In genomic region chr21:44133708-44134057, GRCh38 we compare ENCODE assay signal across 7 cellular contexts. TPM values are rescaled to one million over a fixed set of nuclear protein-coding genes. Genes with fewer than 3 reads are reported as not detected.
DNase-seq lines count a peak whose midpoint lies in the region; ATAC-seq, FAIRE-seq and TF ChIP-seq lines count a peak whose summit lies in the region.
"Not testable (repeated sequence)": the region's sequence is repeated elsewhere in the genome, so short reads cannot be mapped to it uniquely, and the experiment has no call there.

No MANE protein-coding gene starts in this region.

- H3K9me3 Mint-ChIP-seq in GM23338; astrocyte (ENCODE audit: unreplicated experiment); memory B cell: not testable (repeated sequence)

- not testable (repeated sequence) for H3K27ac ChIP-seq in GM23338 (ENCODE audit: low read depth); RWPE2 (ENCODE audit: poor library complexity, severe bottlenecking); astrocyte (ENCODE audit: low read depth, low read length)

- H3K27me3 Mint-ChIP-seq in GM23338 (ENCODE audit: insufficient read depth, low read depth, poor library complexity); astrocyte (ENCODE audit: low read depth, unreplicated experiment); memory B cell: not testable (repeated sequence)

- not testable (repeated sequence) for H3K27ac Mint-ChIP-seq in GM23338; astrocyte (ENCODE audit: unreplicated experiment); memory B cell

- H3F3A ChIP-seq in GM23338 (replicated peaks; ENCODE audit: low read depth) = not testable (repeated sequence)

- not testable (repeated sequence) for FAIRE-seq in astrocyte (lab: Jason Lieb, UNC)

- H4K20me1 ChIP-seq in GM23338 (replicated peaks; ENCODE audit: insufficient read depth); astrocyte (ENCODE audit: insufficient read depth, low read length): not testable (repeated sequence)

- not testable (repeated sequence) for H3K79me2 ChIP-seq in GM23338 (replicated peaks; ENCODE audit: insufficient read depth); astrocyte (ENCODE audit: insufficient read depth, low read length)

- H3K9ac ChIP-seq in astrocyte (ENCODE audit: low read length) = not testable (repeated sequence)

- H3K4me2 ChIP-seq in GM23338; astrocyte (ENCODE audit: low read length): not testable (repeated sequence)

- TF ChIP-seq CTCF in GM12865 (IDR thresholded peaks at IDR 0.05; ENCODE audit: insufficient read depth, low read depth, low read length, missing control alignments); GM23338 (conservative IDR thresholded peaks at IDR 0.05; ENCODE audit: low read depth in 2 of 2); RWPE2 (IDR thresholded peaks at IDR 0.05; ENCODE audit: poor library complexity, severe bottlenecking); astrocyte (IDR thresholded peaks at IDR 0.05; ENCODE audit: insufficient read depth, low read depth, low read length); fibroblast of the aortic adventitia (IDR thresholded peaks at IDR 0.05; ENCODE audit: insufficient read depth, low read length): not testable (repeated sequence)

- not testable (repeated sequence) for H2AFZ ChIP-seq in GM23338; astrocyte (ENCODE audit: low read depth, low read length)

- not testable (repeated sequence) for H3K4me1 ChIP-seq in GM23338 (ENCODE audit: insufficient read depth); RWPE2 (ENCODE audit: insufficient read depth, poor library complexity, severe bottlenecking); astrocyte (ENCODE audit: insufficient read depth, low read length)

- ATAC-seq in GM23338 (peak; percentile 23), HG03045 (IDR thresholded peaks at IDR 0.05; ENCODE audit: unreplicated experiment) (peak; percentile 6), RWPE2 (ENCODE audit: low read depth) (peak; percentile 20; the same call in 1 of the 3 replicates)
- ATAC-seq in memory B cell (ENCODE audit: low read depth) = not testable (repeated sequence)

- H3K9me3 ChIP-seq in RWPE2 (ENCODE audit: severe bottlenecking); astrocyte (ENCODE audit: insufficient read depth, low read depth, low read length): not testable (repeated sequence)

- H3K36me3 ChIP-seq in GM23338 (ENCODE audit: insufficient read depth); RWPE2 (ENCODE audit: low read depth); astrocyte (ENCODE audit: insufficient read depth, low read length): not testable (repeated sequence)

- not testable (repeated sequence) for H3K4me1 Mint-ChIP-seq in GM23338; astrocyte (ENCODE audit: low read depth, unreplicated experiment); memory B cell

- H3K4me3 Mint-ChIP-seq in GM23338 = peak overlapping the region; percentile 61; the same call in 2 of the 3 replicates
- H3K4me3 Mint-ChIP-seq in astrocyte (ENCODE audit: unreplicated experiment) = peak overlapping the region; percentile 50
- peak overlapping the region; percentile 58 for H3K4me3 Mint-ChIP-seq in memory B cell

- H3K4me3 ChIP-seq in GM12865 (ENCODE audit: low read depth, low read length) (0 out of 2 replicates have a peak overlapping the region, but pooled peaks have one; percentile 28), fibroblast of the aortic adventitia (ENCODE audit: low read depth, low read length) (peak overlapping the region; percentile 53)
- not testable (repeated sequence) for H3K4me3 ChIP-seq in GM23338; RWPE2 (ENCODE audit: severe bottlenecking); astrocyte (ENCODE audit: insufficient read depth, low read depth, low read length)

- not testable (repeated sequence) for DNase-seq in GM12865 (ENCODE audit: low read depth); GM23338 (ENCODE audit: low spot score); RWPE2 (ENCODE audit: low spot score); astrocyte (ENCODE audit: low read depth); fibroblast of the aortic adventitia (ENCODE audit: low read depth); memory B cell (ENCODE audit: low spot score in 2 of 2)

- not testable (repeated sequence) for H3K27me3 ChIP-seq in GM23338 (ENCODE audit: insufficient read depth); RWPE2 (ENCODE audit: insufficient read depth, poor library complexity, severe bottlenecking); astrocyte (ENCODE audit: insufficient read depth, low read length)

- H3K9me2 ChIP-seq in GM23338 (ENCODE audit: insufficient read depth) = not testable (repeated sequence)

- not testable (repeated sequence) for H3K36me3 Mint-ChIP-seq in GM23338 (ENCODE audit: low read depth); astrocyte (ENCODE audit: low read depth, unreplicated experiment); memory B cell

RNA-seq across cellular contexts. Expression of gene GATD3, which starts 0.2 kb away (rescaled TPM):
- total RNA-seq in GM23338 (2014; rRNA removed; shearing (Covaris generic)) = 43.4 and 58.4 TPM in 2 replicates
- polyA plus RNA-seq in GM23338 (2016; fragmentation: Nextera tagmentation; extraction: Ambion mirVana) = 37.5 and 44.1 TPM in 2 replicates
- 29.3 and 29.7 TPM in 2 replicates for total RNA-seq in astrocyte
- 11.1 and 28.3 TPM in 2 replicates for total RNA-seq in fibroblast of the aortic adventitia (ENCODE audit: low replicate concordance)

RNA-seq across cellular contexts. Expression of gene PWP2, which starts 26.5 kb away (rescaled TPM):
- total RNA-seq in GM23338 (2014; rRNA removed; shearing (Covaris generic)) = 59.2 and 64.9 TPM in 2 replicates
- polyA plus RNA-seq in GM23338 (2016; fragmentation: Nextera tagmentation; extraction: Ambion mirVana) = 17.6 and 18.2 TPM in 2 replicates
- total RNA-seq in astrocyte (14.8 and 17.1 TPM in 2 replicates), fibroblast of the aortic adventitia (ENCODE audit: low replicate concordance) (0.98 and 4.0 TPM in 2 replicates)
